In genomic region chr17:27575100-27575911, GRCh38 we compare ENCODE assay signal across 1 cellular context.
TF ChIP-seq lines count a peak whose summit lies in the region.

No MANE protein-coding gene starts in this region.

TF ChIP-seq in K562, 482 proteins besides CTCF, POLR2A, EP300 and RAD21 (continued from another document):
- TF ChIP-seq RERE (CRISPR knock-in tag; IDR thresholded peaks at IDR 0.05; ENCODE audit: borderline replicate concordance), result no peak
